In the genomic region with DNA sequence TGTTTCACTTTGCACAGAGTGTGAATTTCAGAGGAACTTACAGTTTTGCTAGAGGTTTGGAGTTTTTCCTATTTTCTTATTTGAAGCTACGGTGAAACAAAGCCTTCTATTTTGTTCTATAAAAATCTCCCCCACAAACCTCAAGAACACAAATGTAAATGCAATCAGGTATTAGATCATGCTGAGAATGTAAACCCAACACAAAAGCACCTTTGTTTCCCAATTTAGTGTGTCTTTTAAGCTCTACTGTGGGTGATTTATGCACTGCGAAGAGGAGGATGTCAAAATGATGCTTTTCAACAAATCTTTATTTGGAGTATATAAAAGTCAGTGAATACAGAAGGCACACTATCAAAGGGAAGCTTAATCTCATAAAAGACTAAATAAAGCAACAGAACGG, we compare ENCODE assay signal across 14 cellular contexts. TPM values are rescaled to one million over a fixed set of nuclear protein-coding genes. Genes with fewer than 3 reads are reported as not detected.
A peak's percentile ranks its signal among the peaks of the same experiment; 100 is the strongest.
DNase-seq lines count a peak whose midpoint lies in the region; TF ChIP-seq lines count a peak whose summit lies in the region.
"Had no signal": no experiment of that assay in that cellular context is flagged by ENCODE, and none has a peak within 500 bp of the region (broad histone marks: within the 10 kb centered on the region; RNA-seq: fewer than 3 reads in every experiment).

No MANE protein-coding gene starts in this region.

- in situ Hi-C loops in transverse colon (cut with MboI; ENCODE audit: low pct_ligation_motif_present in 1 of 4, low pct_unique_long_range_greater_than_20kb in 1 of 4, low sequenced_read_pairs in 3 of 4), result loop anchor here in 3 of 4 donors (5.0 to 10.0 kb wide), 3 partner anchors 493 to 503 kb away; no protein-coding TSS in a partner anchor

- H3K4me3 ChIP-seq in parathyroid adenoma (ENCODE audit: low read depth, low read length) (no peak overlapping the region), transverse colon (no peak overlapping the region)
- H3K4me3 ChIP-seq: BLaER1 had no signal

- TF ChIP-seq POLR2A in transverse colon (IDR thresholded peaks at IDR 0.05), result no peak

- H3K27ac ChIP-seq in parathyroid adenoma, result no peak overlapping the region
- no peak overlapping the region for H3K27ac ChIP-seq in transverse colon
- H3K27ac ChIP-seq: BLaER1, HL-60 had no signal

- no peak for TF ChIP-seq CTCF in parathyroid adenoma (IDR thresholded peaks at IDR 0.05)
- no peak for TF ChIP-seq CTCF in transverse colon (IDR thresholded peaks at IDR 0.05)

- H3K27me3 ChIP-seq in parathyroid adenoma (ENCODE audit: control insufficient read depth, insufficient read depth, low read length) (peaks cover 4% of the 10 kb centered on the region), transverse colon (peaks cover 41% of the 10 kb centered on the region)

- no peak for TF ChIP-seq EP300 in transverse colon (IDR thresholded peaks at IDR 0.05; ENCODE audit: low read depth)

- no peak overlapping the region for H3K4me3 Mint-ChIP-seq in activated CD4-positive, alpha-beta memory T cell treated with anti-CD3 and anti-CD28 coated beads, Interleukin-2, amount 10 ng/mL, durations not matched to agents 7 days and 5 days

- H3K27me3 Mint-ChIP-seq in activated CD4-positive, alpha-beta memory T cell treated with anti-CD3 and anti-CD28 coated beads, Interleukin-2, amount 10 ng/mL, durations not matched to agents 7 days and 5 days, result peaks cover 71% of the 10 kb centered on the region

- H3K36me3 Mint-ChIP-seq in activated CD4-positive, alpha-beta memory T cell treated with anti-CD3 and anti-CD28 coated beads, Interleukin-2, amount 10 ng/mL, durations not matched to agents 7 days and 5 days (ENCODE audit: low read depth), result no peaks in the 10 kb centered on the region

- peaks cover 5% of the 10 kb centered on the region for H3K4me1 Mint-ChIP-seq in activated CD4-positive, alpha-beta memory T cell treated with anti-CD3 and anti-CD28 coated beads, Interleukin-2, amount 10 ng/mL, durations not matched to agents 7 days and 5 days

- peak; percentile 50 for DNase-seq in COLO829 (ENCODE audit: low spot score)
- peak; percentile 15 for DNase-seq in NCI-H69 (lab: John Stamatoyannopoulos, UW)
- DNase-seq in SW480 (ENCODE audit: low spot score), result peak; percentile 21
- DNase-seq in cerebellar cortex (ENCODE audit: low spot score), result no peak
- no peak for DNase-seq in transverse colon
- no peak for DNase-seq in activated CD4-positive, alpha-beta memory T cell treated with anti-CD3 and anti-CD28 coated beads, Interleukin-2, amount 10 ng/mL, durations not matched to agents 7 days and 5 days
- DNase-seq: 8988T; AML-193; CD8-positive, alpha-beta memory T cell; DMS53; GF-D8 had no signal

- 36 to 53% methylated on average over 3 of the region's 3 CpGs for WGBS in transverse colon (ENCODE audit: low coverage in 1 of 2), 2 donors

- peak overlapping the region; percentile 44 for H2AFZ ChIP-seq in parathyroid adenoma

- intact Hi-C loops in transverse colon (cut with DNase I; ENCODE audit: low total_unique reads), result loop anchor here (5.0 kb wide), 1 partner anchor 501 kb away; no protein-coding TSS in a partner anchor

- H3K9me3 Mint-ChIP-seq in activated CD4-positive, alpha-beta memory T cell treated with anti-CD3 and anti-CD28 coated beads, Interleukin-2, amount 10 ng/mL, durations not matched to agents 7 days and 5 days, result no peaks in the 10 kb centered on the region
- H3K9me3 Mint-ChIP-seq: CD8-positive, alpha-beta memory T cell had no signal

- POLR2A ChIA-PET in activated CD4-positive, alpha-beta memory T cell treated with anti-CD3 and anti-CD28 coated beads, Interleukin-2, amount 10 ng/mL, durations not matched to agents 7 days and 5 days (lab: Charles Lee), result no interaction called here

- H3K4me1 ChIP-seq in parathyroid adenoma (peaks cover 4% of the 10 kb centered on the region), transverse colon (peaks cover 0 to 10% (median 8%) of the 10 kb centered on the region in 4 donors)

- H3K79me2 ChIP-seq in parathyroid adenoma, result no peaks in the 10 kb centered on the region

- H3K36me3 ChIP-seq in parathyroid adenoma (ENCODE audit: control insufficient read depth, insufficient read depth, low read length) (no peaks in the 10 kb centered on the region), transverse colon (no peaks in the 10 kb centered on the region)
- H3K36me3 ChIP-seq: BLaER1 had no signal

- no peak overlapping the region for H3K4me2 ChIP-seq in parathyroid adenoma (ENCODE audit: low read length)
- H3K4me2 ChIP-seq: BLaER1 had no signal

- H3K9ac ChIP-seq in parathyroid adenoma, result no peak overlapping the region
- H3K9ac ChIP-seq: BLaER1 had no signal

- H3K9me3 ChIP-seq in parathyroid adenoma (ENCODE audit: control insufficient read depth, low read length) (no peaks in the 10 kb centered on the region), transverse colon (no peaks in the 10 kb centered on the region)

- H3K27ac Mint-ChIP-seq in activated CD4-positive, alpha-beta memory T cell treated with anti-CD3 and anti-CD28 coated beads, Interleukin-2, amount 10 ng/mL, durations not matched to agents 7 days and 5 days, result no peak overlapping the region
- H3K27ac Mint-ChIP-seq: CD8-positive, alpha-beta memory T cell had no signal

- CTCF ChIA-PET in activated CD4-positive, alpha-beta memory T cell treated with anti-CD3 and anti-CD28 coated beads, Interleukin-2, amount 10 ng/mL, durations not matched to agents 7 days and 5 days (lab: Charles Lee), result interaction anchor here (2.0 kb wide), 1 partner anchor 16 kb away, joined by 12 read pairs; no protein-coding TSS in a partner anchor

RNA-seq across cellular contexts. Expression of a gene that starts 4.3 kb away (rescaled TPM):
- under 1 TPM in 1 of 4 donors, not detected in 3; 0.16 TPM for total RNA-seq in transverse colon
- not detected for total RNA-seq in activated CD4-positive, alpha-beta memory T cell treated with anti-CD3 and anti-CD28 coated beads, Interleukin-2, amount 10 ng/mL, durations not matched to agents 7 days and 5 days
- total RNA-seq: CD8-positive, alpha-beta memory T cell had no signal

RNA-seq across cellular contexts. Expression of a gene that starts 30.1 kb away (rescaled TPM):
- 100 to 1,000 TPM in 2 of 4 donors, 10 to 100 TPM in 2; 15.7 to 192 (median 93.4) TPM for total RNA-seq in transverse colon
- total RNA-seq in activated CD4-positive, alpha-beta memory T cell treated with anti-CD3 and anti-CD28 coated beads, Interleukin-2, amount 10 ng/mL, durations not matched to agents 7 days and 5 days, result 100 to 1,000 TPM; 206 to 216 TPM

Comparison
In these comparisons a context has a peak if more than half of its experiments do, and no peak if none do; other contexts are left out.
1. DNase-seq: peak in COLO829 (single experiment), NCI-H69 (single experiment) and SW480 (single experiment); none in cerebellar cortex (single experiment), transverse colon (single experiment) and activated CD4-positive, alpha-beta memory T cell treated with anti-CD3 and anti-CD28 coated beads, Interleukin-2, amount 10 ng/mL, durations not matched to agents 7 days and 5 days (single experiment).